Comparison of ENCODE assay signal across 9 cellular contexts in genomic region chr12:121798807-121799174, GRCh38. TPM values are rescaled to one million over a fixed set of nuclear protein-coding genes. Genes with fewer than 3 reads are reported as not detected.
DNase-seq lines count a peak whose midpoint lies in the region; FAIRE-seq and TF ChIP-seq lines count a peak whose summit lies in the region.
"Had no signal": no experiment of that assay in that cellular context is flagged by ENCODE, and none has a peak within 500 bp of the region (broad histone marks: within the 10 kb centered on the region; RNA-seq: fewer than 3 reads in every experiment).

No MANE protein-coding gene starts in this region.

- peak overlapping the region; percentile 79 for H3K4me3 Mint-ChIP-seq in activated naive CD8-positive, alpha-beta T cell treated with anti-CD3 and anti-CD28 coated beads for 36 hours

- H3K27ac ChIP-seq in kidney (ENCODE audit: low read depth in 2 of 2, low read length in 2 of 2): peak overlapping the region; percentile 100
- peak overlapping the region; percentile 99 to 100 (median 100) for H3K27ac ChIP-seq in stomach

- no peak for FAIRE-seq in kidney (lab: Jason Lieb, UNC)
- FAIRE-seq: A204.1 had no signal

- TF ChIP-seq POLR2A in stomach (IDR thresholded peaks at IDR 0.05): no peak

- no peaks in the 10 kb centered on the region for H3K9me3 Mint-ChIP-seq in activated naive CD8-positive, alpha-beta T cell treated with anti-CD3 and anti-CD28 coated beads for 36 hours

- peak overlapping the region; percentile 60 to 64 for H3K4me3 ChIP-seq in kidney (ENCODE audit: low read length in 2 of 2)
- H3K4me3 ChIP-seq in stomach: peak overlapping the region; percentile 72 to 87 (median 80)

- H3K4me1 ChIP-seq in kidney (ENCODE audit: control insufficient read depth in 1 of 2, insufficient read depth in 1 of 2, low read depth in 1 of 2, low read length in 2 of 2) (peaks cover 30 to 42% of the 10 kb centered on the region in 2 donors), stomach (peaks cover 56 to 75% (median 63%) of the 10 kb centered on the region in 4 donors)

- TF ChIP-seq EP300 in stomach (IDR thresholded peaks at IDR 0.05): no peak

- H3K4me1 Mint-ChIP-seq in activated naive CD8-positive, alpha-beta T cell treated with anti-CD3 and anti-CD28 coated beads for 36 hours: peaks cover 44% of the 10 kb centered on the region

- H3K27me3 ChIP-seq in stomach: no peaks in the 10 kb centered on the region

- DNase-seq in DMS79 (lab: John Stamatoyannopoulos, UW): peak; percentile 70
- DNase-seq in DMS79 treated with DMSO at 0.1 percent for 48 hours (lab: John Stamatoyannopoulos, UW): no peak
- no peak for DNase-seq in activated naive CD8-positive, alpha-beta T cell treated with anti-CD3 and anti-CD28 coated beads for 36 hours
- no peak for DNase-seq in kidney
- DNase-seq in stomach: no peak
- DNase-seq in DMS153 (lab: John Stamatoyannopoulos, UW): no peak
- DNase-seq in SIG-M5 (lab: John Stamatoyannopoulos, UW): no peak
- no peak for DNase-seq in activated CD4-positive, alpha-beta T cell treated with anti-CD3 and anti-CD28 coated beads for 48 hours

- peaks cover 20% of the 10 kb centered on the region for H3K36me3 Mint-ChIP-seq in activated naive CD8-positive, alpha-beta T cell treated with anti-CD3 and anti-CD28 coated beads for 36 hours

- H3K9me3 ChIP-seq in kidney (ENCODE audit: control insufficient read depth in 1 of 2, low read length in 2 of 2) (no peaks in the 10 kb centered on the region), stomach (no peaks in the 10 kb centered on the region)

- H3K36me3 ChIP-seq in kidney (ENCODE audit: control insufficient read depth in 1 of 2, insufficient read depth in 2 of 2, low read length in 2 of 2): peaks cover 2 to 10% of the 10 kb centered on the region in 2 donors
- H3K36me3 ChIP-seq in stomach: peaks cover 10 to 26% (median 12%) of the 10 kb centered on the region in 4 donors

- peak overlapping the region; percentile 83 for H3K27ac Mint-ChIP-seq in activated naive CD8-positive, alpha-beta T cell treated with anti-CD3 and anti-CD28 coated beads for 36 hours

- H3K27me3 Mint-ChIP-seq in activated naive CD8-positive, alpha-beta T cell treated with anti-CD3 and anti-CD28 coated beads for 36 hours: no peaks in the 10 kb centered on the region

- intact Hi-C loops in kidney (cut with DNase I) (no loop called here), stomach (cut with DNase I; ENCODE audit: low total_unique reads) (no loop called here)

- TF ChIP-seq CTCF in kidney (IDR thresholded peaks at IDR 0.05; ENCODE audit: borderline replicate concordance, extremely low read depth, insufficient read depth) (no peak), stomach (IDR thresholded peaks at IDR 0.05) (no peak)

- peak overlapping the region in 1 of 2 donors; percentile 82 for H3K9ac ChIP-seq in kidney (ENCODE audit: low read length in 2 of 2)

- WGBS in stomach, 5 donors: 34 to 47% (median 40%) methylated on average over 9 to 10 of the region's 10 CpGs

RNA-seq across cellular contexts. Expression of gene SETD1B, which starts 5.0 kb away (rescaled TPM):
- total RNA-seq in activated naive CD8-positive, alpha-beta T cell treated with anti-CD3 and anti-CD28 coated beads for 36 hours: 10 to 100 TPM; 15.0 to 15.6 TPM
- total RNA-seq in kidney (34.5 TPM), stomach (10 to 100 TPM in 3 of 5 donors, 1 to 10 TPM in 2; 7.2 to 27.5 (median 11.7) TPM)
- polyA plus RNA-seq in kidney (ENCODE audit: insufficient read depth, low read depth, low replicate concordance) (3.5 TPM), stomach (1 to 10 TPM; 3.2 to 5.4 (median 5.3) TPM)

RNA-seq across cellular contexts. Expression of gene RHOF, which starts 5.3 kb away (rescaled TPM):
- 10 to 100 TPM; 78.6 to 85.5 TPM for total RNA-seq in activated naive CD8-positive, alpha-beta T cell treated with anti-CD3 and anti-CD28 coated beads for 36 hours
- total RNA-seq in kidney (42.6 TPM), stomach (100 to 1,000 TPM in 1 of 5 donors, 10 to 100 TPM in 3, 1 to 10 TPM in 1; 8.0 to 105 (median 29.5) TPM)
- polyA plus RNA-seq in kidney (ENCODE audit: insufficient read depth, low read depth, low replicate concordance) (23.9 TPM), stomach (10 to 100 TPM in 2 of 3 donors, 1 to 10 TPM in 1; 3.2 to 36.4 (median 13.6) TPM)

RNA-seq across cellular contexts. Expression of gene HPD, which starts 59.9 kb away (rescaled TPM):
- total RNA-seq in activated naive CD8-positive, alpha-beta T cell treated with anti-CD3 and anti-CD28 coated beads for 36 hours: not detected
- total RNA-seq in kidney (4.6 TPM), stomach (under 1 TPM in 1 of 5 donors, not detected in 4; 0.73 TPM)
- polyA plus RNA-seq in kidney (ENCODE audit: insufficient read depth, low read depth, low replicate concordance) (393 TPM), stomach (1 to 10 TPM in 1 of 3 donors, under 1 TPM in 1, not detected in 1; 0.40 to 3.1 TPM)
